In genomic region chr9:26744362-26744965, GRCh38 we compare ENCODE assay signal across 9 cellular contexts.
DNase-seq lines count a peak whose midpoint lies in the region; ATAC-seq and TF ChIP-seq lines count a peak whose summit lies in the region.
"Had no signal": no experiment of that assay in that cellular context is flagged by ENCODE, and none has a peak within 500 bp of the region (broad histone marks: within the 10 kb centered on the region; RNA-seq: fewer than 3 reads in every experiment).

No MANE protein-coding gene starts in this region.

- DNase-seq in DMS 273 treated with DMSO at 0.1 percent for 48 hours (lab: John Stamatoyannopoulos, UW) (peak; percentile 8), adrenal gland (no peak), left lobe of liver (ENCODE audit: low spot score) (no peak)

- TF ChIP-seq CTCF in LNCAP (IDR thresholded peaks at IDR 0.05) (peak; percentile 73), adrenal gland (IDR thresholded peaks at IDR 0.05) (peak; percentile 69 to 82 (median 72))

- H3K9me3 ChIP-seq in adrenal gland (replicated peaks in 1 of 3), result no peaks in the 10 kb centered on the region
- H3K9me3 ChIP-seq: SJCRH30 had no signal

- 14 to 34% (median 18%) methylated on average over 2 of the region's 2 CpGs for WGBS in adrenal gland, 4 donors

- ATAC-seq in left lobe of liver (peak; percentile 68), HG02852 (IDR thresholded peaks at IDR 0.05; ENCODE audit: unreplicated experiment) (no peak), HG02840 (IDR thresholded peaks at IDR 0.05; ENCODE audit: low FRiP score, unreplicated experiment) (no peak), HG03565 (IDR thresholded peaks at IDR 0.05; ENCODE audit: unreplicated experiment) (no peak), GM18870 (IDR thresholded peaks at IDR 0.05; ENCODE audit: unreplicated experiment) (no peak)

- TF ChIP-seq POLR2A in adrenal gland (IDR thresholded peaks at IDR 0.05), result no peak

- intact Hi-C loops in adrenal gland (cut with DNase I), result loop anchor here (10.0 kb wide), 4 partner anchors 110 to 530 kb away; no protein-coding TSS in a partner anchor

- no peaks in the 10 kb centered on the region for H3K27me3 ChIP-seq in adrenal gland
- H3K27me3 ChIP-seq: SJCRH30 had no signal

- no peaks in the 10 kb centered on the region for H3K36me3 ChIP-seq in adrenal gland (replicated peaks in 1 of 2)
- H3K36me3 ChIP-seq: SJCRH30 had no signal

- H3K4me1 ChIP-seq in adrenal gland (replicated peaks in 1 of 2), result no peaks in the 10 kb centered on the region
- H3K4me1 ChIP-seq: SJCRH30 had no signal

- no peak overlapping the region for H3K4me3 ChIP-seq in adrenal gland
- H3K4me3 ChIP-seq: SJCRH30 had no signal

- H3K27ac ChIP-seq in adrenal gland, result no peak overlapping the region
- H3K27ac ChIP-seq: SJCRH30 had no signal
